Comparison of ENCODE assay signal across 13 cellular contexts in genomic region chr1:1598051-1598719, GRCh38. TPM values are rescaled to one million over a fixed set of nuclear protein-coding genes. Genes with fewer than 3 reads are reported as not detected.
DNase-seq lines count a peak whose midpoint lies in the region; ATAC-seq and TF ChIP-seq lines count a peak whose summit lies in the region.
"Had no signal": no experiment of that assay in that cellular context is flagged by ENCODE, and none has a peak within 500 bp of the region (broad histone marks: within the 10 kb centered on the region; RNA-seq: fewer than 3 reads in every experiment).

No MANE protein-coding gene starts in this region.

- intact Hi-C loops in Right ventricle myocardium superior (cut with DNase I) (no loop called here), left cardiac atrium (cut with DNase I) (no loop called here), spleen (cut with DNase I; ENCODE audit: low total_unique reads) (no loop called here), Right ventricle myocardium inferior (cut with DNase I) (no loop called here), ascending aorta (cut with DNase I) (no loop called here)

- peak overlapping the region; percentile 87 for H3K4me3 Mint-ChIP-seq in type B pancreatic cell

- no peaks in the 10 kb centered on the region for H3K36me3 ChIP-seq in OCI-LY3 (replicated peaks; ENCODE audit: low read depth, low read length)
- H3K36me3 ChIP-seq in spleen, result no peaks in the 10 kb centered on the region
- H3K36me3 ChIP-seq in ascending aorta, result no peaks in the 10 kb centered on the region

- no peaks in the 10 kb centered on the region for H3K9me3 Mint-ChIP-seq in type B pancreatic cell
- H3K9me3 Mint-ChIP-seq: stimulated activated naive B cell treated with anti-CD40 and anti-IgM and Interleukin-4, amounts not matched to agents 10 μg/mL and 1 μg/mL and 100 μg/mL, for 72 hours had no signal

- no peaks in the 10 kb centered on the region for H3K79me2 ChIP-seq in OCI-LY3 (ENCODE audit: low read length)

- H3K36me3 Mint-ChIP-seq in type B pancreatic cell, result no peaks in the 10 kb centered on the region
- H3K36me3 Mint-ChIP-seq: stimulated activated naive B cell treated with anti-CD40 and anti-IgM and Interleukin-4, amounts not matched to agents 10 μg/mL and 1 μg/mL and 100 μg/mL, for 72 hours had no signal

- H4K20me1 ChIP-seq in OCI-LY3 (ENCODE audit: insufficient read depth, low read length), result no peaks in the 10 kb centered on the region

- 81 to 93% (median 85%) methylated on average over 18 to 28 of the region's 28 CpGs for WGBS in spleen, 5 donors

- H3K27ac ChIP-seq in OCI-LY3 (ENCODE audit: low read length) (no peak overlapping the region), spleen (no peak overlapping the region), ascending aorta (no peak overlapping the region)
- H3K27ac ChIP-seq: GM23248 had no signal

- H3K4me1 ChIP-seq in OCI-LY3 (ENCODE audit: low read length) (peaks cover 25% of the 10 kb centered on the region), spleen (peaks cover 8 to 60% (median 42%) of the 10 kb centered on the region in 6 donors), ascending aorta (peaks cover 4 to 5% of the 10 kb centered on the region in 2 donors)

- H3K9me3 ChIP-seq in OCI-LY3 (ENCODE audit: insufficient read depth, low read length) (no peaks in the 10 kb centered on the region), spleen (no peaks in the 10 kb centered on the region), ascending aorta (no peaks in the 10 kb centered on the region)
- H3K9me3 ChIP-seq: mucosa of descending colon, SK-N-SH had no signal

- ATAC-seq in Right ventricle myocardium superior (ENCODE audit: poor library complexity), result no peak
- no peak for ATAC-seq in left cardiac atrium
- no peak for ATAC-seq in Right ventricle myocardium inferior

- H3K4me3 ChIP-seq in OCI-LY3 (ENCODE audit: low read length) (peak overlapping the region; percentile 66; the same call in 1 of the 2 replicates), spleen (peak overlapping the region in 2 of 8 donors; percentile 9 to 39), ascending aorta (no peak overlapping the region)
- H3K4me3 ChIP-seq: GM23248, mucosa of descending colon had no signal

- H3K27ac Mint-ChIP-seq in type B pancreatic cell, result no peak overlapping the region

- peak overlapping the region; percentile 85 for H3K4me2 ChIP-seq in OCI-LY3 (ENCODE audit: low read length)
- H3K4me2 ChIP-seq: SK-N-SH had no signal

- H3K27me3 Mint-ChIP-seq in type B pancreatic cell, result peaks cover 34% of the 10 kb centered on the region

- H3K9ac ChIP-seq in OCI-LY3 (ENCODE audit: low read length), result no peak overlapping the region; the same call in 1 of the 2 replicates
- H3K9ac ChIP-seq: GM23248, SK-N-SH had no signal

- H3K4me1 Mint-ChIP-seq in type B pancreatic cell (ENCODE audit: unreplicated experiment), result no peaks in the 10 kb centered on the region

- peak; percentile 26 for DNase-seq in Right ventricle myocardium superior
- DNase-seq in left cardiac atrium, result no peak
- DNase-seq in ecto neural progenitor cell (ENCODE audit: low spot score), result peak; percentile 43
- DNase-seq in type B pancreatic cell (ENCODE audit: extremely low spot score, unreplicated experiment), result no peak
- no peak for DNase-seq in spleen
- no peak for DNase-seq in Right ventricle myocardium inferior (ENCODE audit: missing footprints)
- no peak for DNase-seq in ascending aorta (ENCODE audit: low spot score in 2 of 2)
- DNase-seq: stimulated activated CD4-positive, alpha-beta T cell treated with anti-CD3 and anti-CD28 coated beads, Interleukin-4, amount 100 ng/mL, for 4 hours; stimulated activated naive B cell treated with anti-CD40 and anti-IgM and Interleukin-4, amounts not matched to agents 10 μg/mL and 1 μg/mL and 100 μg/mL, for 72 hours had no signal

- no peak for TF ChIP-seq POLR2A in spleen (IDR thresholded peaks at IDR 0.05)

- peaks cover 12% of the 10 kb centered on the region; the same call in 1 of the 2 replicates for H3K27me3 ChIP-seq in OCI-LY3 (ENCODE audit: low read depth, low read length)
- peaks cover 0 to 51% (median 15%) of the 10 kb centered on the region in 7 donors for H3K27me3 ChIP-seq in spleen (replicated peaks in 1 of 7)
- H3K27me3 ChIP-seq in ascending aorta, result peaks cover 6% of the 10 kb centered on the region

- 0 out of 2 replicates have a peak overlapping the region, but pooled peaks have one; percentile 39 for H2AFZ ChIP-seq in OCI-LY3 (ENCODE audit: low read depth, low read length)
- H2AFZ ChIP-seq: GM23248 had no signal

- TF ChIP-seq CTCF in OCI-LY3 (IDR thresholded peaks at IDR 0.05; ENCODE audit: low read depth, low read length), result no peak
- no peak for TF ChIP-seq CTCF in type B pancreatic cell (conservative IDR thresholded peaks at IDR 0.05)
- no peak for TF ChIP-seq CTCF in spleen (IDR thresholded peaks at IDR 0.05 in 8 of 11, conservative IDR thresholded peaks at IDR 0.05 in 3 of 11)
- no peak for TF ChIP-seq CTCF in ascending aorta (IDR thresholded peaks at IDR 0.05)

RNA-seq across cellular contexts. Expression of gene FNDC10, which starts 1.8 kb away (rescaled TPM):
- total RNA-seq in Right ventricle myocardium superior, result 2.0 TPM
- total RNA-seq in left cardiac atrium, result 1 to 10 TPM; 1.3 to 2.5 TPM
- total RNA-seq in type B pancreatic cell (ENCODE audit: low replicate concordance), result 8.9 and 9.3 TPM in 2 replicates
- total RNA-seq in spleen, result 1 to 10 TPM; 2.2 to 8.8 (median 5.6) TPM
- polyA plus RNA-seq in spleen, result 1 to 10 TPM; 2.2 to 4.4 (median 3.4) TPM
- total RNA-seq in Right ventricle myocardium inferior, result 3.0 TPM
- total RNA-seq in ascending aorta, result 1.8 TPM

RNA-seq across cellular contexts. Expression of gene MIB2, which starts 17.1 kb away (rescaled TPM):
- 110 TPM for total RNA-seq in Right ventricle myocardium superior
- 10 to 100 TPM; 56.4 to 58.1 TPM for total RNA-seq in left cardiac atrium
- 73.6 and 114 TPM in 2 replicates for total RNA-seq in type B pancreatic cell (ENCODE audit: low replicate concordance)
- total RNA-seq in spleen, result 10 to 100 TPM; 46.2 to 76.5 (median 72.0) TPM
- polyA plus RNA-seq in spleen, result 100 to 1,000 TPM in 1 of 3 donors, 10 to 100 TPM in 2; 49.6 to 165 (median 74.1) TPM
- 103 TPM for total RNA-seq in Right ventricle myocardium inferior
- total RNA-seq in ascending aorta, result 96.9 TPM

RNA-seq across cellular contexts. Expression of gene SSU72, which starts 23.5 kb away (rescaled TPM):
- total RNA-seq in Right ventricle myocardium superior (106 TPM), left cardiac atrium (100 to 1,000 TPM; 107 to 118 TPM), type B pancreatic cell (ENCODE audit: low replicate concordance) (117 and 126 TPM in 2 replicates), spleen (100 to 1,000 TPM in 5 of 7 donors, 10 to 100 TPM in 2; 86.7 to 168 (median 111) TPM), Right ventricle myocardium inferior (116 TPM), ascending aorta (50.1 TPM)
- 100 to 1,000 TPM in 1 of 3 donors, 10 to 100 TPM in 2; 89.2 to 121 (median 90.4) TPM for polyA plus RNA-seq in spleen

RNA-seq across cellular contexts. Expression of gene MMP23B, which starts 33.8 kb away (rescaled TPM):
- total RNA-seq in Right ventricle myocardium superior (25.1 TPM), left cardiac atrium (10 to 100 TPM in 1 of 2 donors, 1 to 10 TPM in 1; 9.5 to 11.0 TPM), type B pancreatic cell (ENCODE audit: low replicate concordance) (2.2 and 6.8 TPM in 2 replicates), spleen (1 to 10 TPM; 1.4 to 7.3 (median 5.8) TPM), Right ventricle myocardium inferior (36.2 TPM), ascending aorta (71.3 TPM)
- polyA plus RNA-seq in spleen, result 1 to 10 TPM; 4.2 to 9.3 (median 6.3) TPM
- total RNA-seq: GM23248 had no signal

RNA-seq across cellular contexts. Expression of gene TMEM240, which starts 57.8 kb away (rescaled TPM):
- total RNA-seq in Right ventricle myocardium superior (7.5 TPM), left cardiac atrium (1 to 10 TPM; 4.6 to 5.4 TPM), type B pancreatic cell (ENCODE audit: low replicate concordance) (3.1 and 10.3 TPM in 2 replicates), spleen (1 to 10 TPM in 6 of 7 donors, not detected in 1; 2.3 to 5.3 (median 2.7) TPM), Right ventricle myocardium inferior (6.9 TPM), ascending aorta (not detected)
- polyA plus RNA-seq in spleen, result 1 to 10 TPM in 2 of 3 donors, under 1 TPM in 1; 0.39 to 2.2 (median 1.5) TPM

Comparison
In these comparisons a context has a peak if more than half of its experiments do, and no peak if none do; other contexts are left out.
1. DNase-seq: peak in Right ventricle myocardium superior (single experiment) and ecto neural progenitor cell (single experiment); none in left cardiac atrium (single experiment), type B pancreatic cell (single experiment), spleen (single experiment), Right ventricle myocardium inferior (single experiment) and ascending aorta (0 of 2).